19 cellular contexts compared by ENCODE assay signal in the genomic region with DNA sequence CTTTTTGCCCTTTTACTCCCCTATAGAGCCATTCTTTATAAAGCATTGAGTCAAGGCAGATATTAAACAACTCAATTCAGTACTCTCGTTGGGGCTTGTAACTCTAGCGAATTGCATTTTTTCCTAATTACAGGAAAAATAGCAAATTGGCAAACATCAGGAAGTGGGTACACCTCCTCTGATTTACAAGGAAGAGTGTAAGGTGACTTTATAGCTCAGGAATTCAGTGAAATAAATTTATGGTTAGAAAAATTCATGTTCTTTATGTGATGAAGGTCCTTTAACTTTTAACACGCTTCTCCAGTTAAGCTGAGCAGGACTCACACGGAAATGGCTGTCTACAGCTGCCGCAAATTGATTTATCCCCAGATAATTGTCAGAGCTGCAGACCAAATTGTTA.
A peak's percentile ranks its signal among the peaks of the same experiment; 100 is the strongest.
DNase-seq lines count a peak whose midpoint lies in the region; ATAC-seq and TF ChIP-seq lines count a peak whose summit lies in the region.
"Had no signal": no experiment of that assay in that cellular context is flagged by ENCODE, and none has a peak within 500 bp of the region (broad histone marks: within the 10 kb centered on the region; RNA-seq: fewer than 3 reads in every experiment).

No MANE protein-coding gene starts in this region.

- no peak overlapping the region for H3K27ac Mint-ChIP-seq in activated CD8-positive, alpha-beta memory T cell treated with anti-CD3 and anti-CD28 coated beads, Interleukin-2, amount 10 ng/mL, durations not matched to agents 7 days and 5 days
- H3K27ac Mint-ChIP-seq: GM23338, HFFc6 had no signal

- peaks cover 12% of the 10 kb centered on the region for H3K4me1 Mint-ChIP-seq in activated CD8-positive, alpha-beta memory T cell treated with anti-CD3 and anti-CD28 coated beads, Interleukin-2, amount 10 ng/mL, durations not matched to agents 7 days and 5 days

- H3K27me3 Mint-ChIP-seq in activated CD8-positive, alpha-beta memory T cell treated with anti-CD3 and anti-CD28 coated beads, Interleukin-2, amount 10 ng/mL, durations not matched to agents 7 days and 5 days = peaks cover 51% of the 10 kb centered on the region

- peak; percentile 44 for DNase-seq in Daoy (ENCODE audit: low read depth)
- DNase-seq in RWPE2 (ENCODE audit: low spot score) = no peak
- DNase-seq in foreskin keratinocyte = peak; percentile 60 to 75
- no peak for DNase-seq in ureter (ENCODE audit: low spot score)
- DNase-seq in foreskin fibroblast = no peak
- DNase-seq in activated CD8-positive, alpha-beta memory T cell treated with anti-CD3 and anti-CD28 coated beads, Interleukin-2, amount 10 ng/mL, durations not matched to agents 7 days and 5 days = no peak
- DNase-seq: 8988T; C1 segment of cervical spinal cord; Calu3; CD4-positive, alpha-beta memory T cell; COR-L47; DMS53; DMS79 treated with DMSO at 0.1 percent for 48 hours; HFFc6 had no signal

- H3K27me3 ChIP-seq in RWPE2 (ENCODE audit: insufficient read depth, poor library complexity, severe bottlenecking) (no peaks in the 10 kb centered on the region), foreskin keratinocyte (no peaks in the 10 kb centered on the region)

- H3K9me3 Mint-ChIP-seq in activated CD8-positive, alpha-beta memory T cell treated with anti-CD3 and anti-CD28 coated beads, Interleukin-2, amount 10 ng/mL, durations not matched to agents 7 days and 5 days (ENCODE audit: low read depth) = no peaks in the 10 kb centered on the region
- H3K9me3 Mint-ChIP-seq: GM23338 had no signal

- peak overlapping the region; percentile 31 for H3K27ac ChIP-seq in RWPE2 (ENCODE audit: poor library complexity, severe bottlenecking)
- no peak overlapping the region for H3K27ac ChIP-seq in foreskin keratinocyte
- H3K27ac ChIP-seq: A549 had no signal

- no peaks in the 10 kb centered on the region for H3K36me3 Mint-ChIP-seq in activated CD8-positive, alpha-beta memory T cell treated with anti-CD3 and anti-CD28 coated beads, Interleukin-2, amount 10 ng/mL, durations not matched to agents 7 days and 5 days
- H3K36me3 Mint-ChIP-seq: CD4-positive, alpha-beta memory T cell had no signal

- CTCF ChIA-PET in activated CD8-positive, alpha-beta memory T cell treated with anti-CD3 and anti-CD28 coated beads, Interleukin-2, amount 10 ng/mL, durations not matched to agents 7 days and 5 days (lab: Charles Lee) = interaction anchor here (1.9 kb wide), 1 partner anchor 65 kb away, joined by 5 read pairs; no protein-coding TSS in a partner anchor

- no peaks in the 10 kb centered on the region for H3K9me3 ChIP-seq in RWPE2 (ENCODE audit: severe bottlenecking)
- H3K9me3 ChIP-seq: A549, HAP-1 had no signal

- H3K4me3 Mint-ChIP-seq in activated CD8-positive, alpha-beta memory T cell treated with anti-CD3 and anti-CD28 coated beads, Interleukin-2, amount 10 ng/mL, durations not matched to agents 7 days and 5 days = no peak overlapping the region
- H3K4me3 Mint-ChIP-seq: CD4-positive, alpha-beta memory T cell; GM23338; HFFc6 had no signal

- H3K4me3 ChIP-seq in RWPE2 (ENCODE audit: severe bottlenecking) (no peak overlapping the region), foreskin fibroblast (ENCODE audit: low read depth in 1 of 2, low read length in 2 of 2) (no peak overlapping the region)
- H3K4me3 ChIP-seq: A549, GM12878, GM23338, HAP-1 had no signal

- ATAC-seq in RWPE2 (ENCODE audit: low read depth) (peak; percentile 69), foreskin keratinocyte (peak; percentile 45), HG03378 (IDR thresholded peaks at IDR 0.05; ENCODE audit: unreplicated experiment) (no peak)
- ATAC-seq in activated CD8-positive, alpha-beta memory T cell treated with anti-CD3 and anti-CD28 coated beads, Interleukin-2, amount 10 ng/mL, durations not matched to agents 7 days and 5 days = no peak
- ATAC-seq: A549, GM12878, GM23338 had no signal

- TF ChIP-seq CTCF in RWPE2 (IDR thresholded peaks at IDR 0.05; ENCODE audit: poor library complexity, severe bottlenecking) = no peak
- no peak for TF ChIP-seq CTCF in foreskin keratinocyte (conservative IDR thresholded peaks at IDR 0.05)
- TF ChIP-seq CTCF in foreskin fibroblast (IDR thresholded peaks at IDR 0.05; ENCODE audit: low read depth, low read length) = no peak

- peaks cover 3% of the 10 kb centered on the region for H3K4me1 ChIP-seq in RWPE2 (ENCODE audit: insufficient read depth, poor library complexity, severe bottlenecking)
- H3K4me1 ChIP-seq in foreskin keratinocyte = peaks cover 15% of the 10 kb centered on the region
- H3K4me1 ChIP-seq: A549, HAP-1 had no signal

- no peaks in the 10 kb centered on the region for H3K36me3 ChIP-seq in RWPE2 (ENCODE audit: low read depth)
- H3K36me3 ChIP-seq: HAP-1 had no signal

Comparison
In these comparisons a context has a peak if more than half of its experiments do, and no peak if none do; other contexts are left out.
1. DNase-seq: peak in Daoy (single experiment) and foreskin keratinocyte (2 of 2); none in RWPE2 (single experiment), ureter (single experiment), foreskin fibroblast (0 of 2) and activated CD8-positive, alpha-beta memory T cell treated with anti-CD3 and anti-CD28 coated beads, Interleukin-2, amount 10 ng/mL, durations not matched to agents 7 days and 5 days (single experiment).
2. ATAC-seq: peak in RWPE2 (single experiment) and foreskin keratinocyte (single experiment); none in HG03378 (single experiment) and activated CD8-positive, alpha-beta memory T cell treated with anti-CD3 and anti-CD28 coated beads, Interleukin-2, amount 10 ng/mL, durations not matched to agents 7 days and 5 days (single experiment).